8 cellular contexts compared by ENCODE assay signal in the genomic region with DNA sequence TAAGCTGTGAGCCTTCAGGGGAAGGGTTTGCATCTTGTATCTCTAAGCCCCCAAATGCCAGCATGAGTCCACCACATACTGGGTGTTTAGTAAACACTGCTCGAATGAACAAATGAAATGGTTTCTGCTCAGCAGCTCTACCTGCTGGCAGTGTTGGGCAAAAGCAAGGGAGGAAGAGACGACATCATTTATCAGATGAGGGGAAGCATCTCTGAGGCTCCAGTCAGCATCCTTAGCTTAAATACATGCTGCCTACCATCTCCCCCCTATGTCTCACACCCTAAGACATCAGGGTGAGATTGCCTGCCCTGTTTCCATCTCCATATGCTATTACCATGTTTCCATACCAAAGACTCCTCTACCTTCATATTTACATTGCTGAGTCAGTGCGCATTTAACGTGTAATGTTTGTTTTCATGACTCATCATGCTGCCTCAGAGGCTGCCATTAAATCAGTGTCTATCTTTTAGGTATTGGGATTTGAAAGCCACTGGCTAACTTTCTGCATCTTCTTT.
DNase-seq lines count a peak whose midpoint lies in the region; ATAC-seq, FAIRE-seq and TF ChIP-seq lines count a peak whose summit lies in the region.

No MANE protein-coding gene starts in this region.

- H3K4me1 Mint-ChIP-seq in stimulated activated memory B cell treated with anti-CD40 and anti-IgM and Interleukin-4, amounts not matched to agents 10 μg/mL and 1 μg/mL and 100 μg/mL, for 72 hours, result no peaks in the 10 kb centered on the region

- ATAC-seq in HG03280 (IDR thresholded peaks at IDR 0.05; ENCODE audit: unreplicated experiment), result no peak
- no peak for ATAC-seq in stimulated activated memory B cell treated with anti-CD40 and anti-IgM and Interleukin-4, amounts not matched to agents 10 μg/mL and 1 μg/mL and 100 μg/mL, for 72 hours

- no peak overlapping the region for H3K27ac Mint-ChIP-seq in stimulated activated memory B cell treated with anti-CD40 and anti-IgM and Interleukin-4, amounts not matched to agents 10 μg/mL and 1 μg/mL and 100 μg/mL, for 72 hours

- DNase-seq in D341Med (ENCODE audit: low spot score) (peak; percentile 62), GM20000 (ENCODE audit: low spot score) (peak; percentile 16), RPMI7951 (ENCODE audit: low read depth) (peak; percentile 2), G401 (ENCODE audit: low spot score) (no peak), KG1 (lab: John Stamatoyannopoulos, UW) (no peak)

- no peak overlapping the region for H3K4me3 Mint-ChIP-seq in stimulated activated memory B cell treated with anti-CD40 and anti-IgM and Interleukin-4, amounts not matched to agents 10 μg/mL and 1 μg/mL and 100 μg/mL, for 72 hours

- in situ Hi-C loops in G401 (cut with HindIII; ENCODE audit: low sequenced_read_pairs), result no loop called here

- FAIRE-seq in islet of Langerhans (lab: Jason Lieb, UNC), result peak; percentile 36

- H3K27me3 Mint-ChIP-seq in stimulated activated memory B cell treated with anti-CD40 and anti-IgM and Interleukin-4, amounts not matched to agents 10 μg/mL and 1 μg/mL and 100 μg/mL, for 72 hours, result peaks cover 12% of the 10 kb centered on the region

- H3K36me3 Mint-ChIP-seq in stimulated activated memory B cell treated with anti-CD40 and anti-IgM and Interleukin-4, amounts not matched to agents 10 μg/mL and 1 μg/mL and 100 μg/mL, for 72 hours, result no peaks in the 10 kb centered on the region

- no peaks in the 10 kb centered on the region for H3K9me3 Mint-ChIP-seq in stimulated activated memory B cell treated with anti-CD40 and anti-IgM and Interleukin-4, amounts not matched to agents 10 μg/mL and 1 μg/mL and 100 μg/mL, for 72 hours

- peak; percentile 45 for TF ChIP-seq CTCF in GM20000 (IDR thresholded peaks at IDR 0.05; ENCODE audit: extremely low read depth, missing control alignments)

Comparison
In these comparisons a context has a peak if more than half of its experiments do, and no peak if none do; other contexts are left out.
1. DNase-seq: peak in D341Med (single experiment), GM20000 (single experiment) and RPMI7951 (single experiment); none in G401 (single experiment) and KG1 (single experiment).